10 cellular contexts compared by ENCODE assay signal in the genomic region with DNA sequence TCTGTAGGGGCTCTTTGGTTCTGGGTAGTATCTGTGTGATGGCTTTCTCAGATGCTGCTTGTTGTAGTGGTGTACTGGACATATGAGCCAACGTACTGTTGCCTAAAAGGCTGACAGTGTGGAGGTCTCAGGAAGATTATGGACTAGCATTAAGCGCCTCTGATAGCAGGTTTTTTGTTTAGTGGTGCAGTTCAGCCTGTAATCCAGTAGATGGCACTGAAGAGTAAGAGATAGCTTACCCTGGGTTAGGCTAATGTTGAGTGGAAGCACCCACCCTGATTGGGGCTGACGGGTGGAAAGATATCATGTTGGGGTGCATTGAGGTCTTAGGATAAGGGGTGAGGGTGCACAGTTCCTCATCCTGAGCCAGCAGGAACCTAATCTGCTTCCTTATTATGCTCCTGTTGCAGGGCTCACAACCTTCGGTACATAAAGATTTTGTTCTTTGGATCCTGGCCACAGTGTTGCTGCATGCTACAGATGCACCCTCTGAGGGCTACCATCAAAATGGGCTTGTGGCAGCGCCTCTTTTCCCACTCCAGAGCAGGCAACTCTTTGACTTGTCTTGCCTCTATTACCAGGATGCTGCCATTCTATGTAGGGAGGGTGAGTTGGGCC.
DNase-seq lines count a peak whose midpoint lies in the region; ATAC-seq, FAIRE-seq and TF ChIP-seq lines count a peak whose summit lies in the region.
"Had no signal": no experiment of that assay in that cellular context is flagged by ENCODE, and none has a peak within 500 bp of the region (broad histone marks: within the 10 kb centered on the region; RNA-seq: fewer than 3 reads in every experiment).

No MANE protein-coding gene starts in this region.

- no peak overlapping the region for H2AFZ ChIP-seq in SU-DHL-6 (ENCODE audit: low read depth, low read length, severe bottlenecking)

- H3K9ac ChIP-seq in SU-DHL-6 (ENCODE audit: low read length) (no peak overlapping the region), kidney (ENCODE audit: low read length in 2 of 2) (no peak overlapping the region)

- peak; percentile 20 for DNase-seq in D341Med (ENCODE audit: low spot score)
- DNase-seq in HAP-1 (ENCODE audit: low spot score in 2 of 2), result peak; percentile 22 to 32
- DNase-seq in kidney, result no peak
- no peak for DNase-seq in AG08395 (ENCODE audit: low spot score)
- DNase-seq in activated CD4-positive, alpha-beta T cell treated with anti-CD3 and anti-CD28 coated beads for 48 hours, result no peak
- DNase-seq in NCI-H146 treated with DMSO at 0.1 percent for 48 hours (lab: John Stamatoyannopoulos, UW; ENCODE audit: unreplicated experiment), result no peak
- DNase-seq: anterior cingulate cortex, left lung had no signal

- no peaks in the 10 kb centered on the region for H3F3A ChIP-seq in SU-DHL-6 (ENCODE audit: insufficient read depth)

- no peak overlapping the region for H3K4me2 ChIP-seq in SU-DHL-6 (ENCODE audit: low read depth, low read length, poor library complexity, severe bottlenecking)

- ATAC-seq in HG02759 (IDR thresholded peaks at IDR 0.05; ENCODE audit: unreplicated experiment), result no peak
- ATAC-seq: left lung had no signal

- H3K4me1 ChIP-seq in HAP-1 (no peaks in the 10 kb centered on the region), kidney (ENCODE audit: control insufficient read depth in 1 of 2, insufficient read depth in 1 of 2, low read depth in 1 of 2, low read length in 2 of 2) (no peaks in the 10 kb centered on the region)
- H3K4me1 ChIP-seq: left lung had no signal

- H4K20me1 ChIP-seq in SU-DHL-6 (ENCODE audit: low read depth, low read length), result no peaks in the 10 kb centered on the region

- no peak overlapping the region for H3K4me3 ChIP-seq in HAP-1
- H3K4me3 ChIP-seq in SU-DHL-6 (ENCODE audit: insufficient read depth, low read length, poor library complexity, severe bottlenecking), result no peak overlapping the region
- no peak overlapping the region for H3K4me3 ChIP-seq in kidney (ENCODE audit: low read length in 2 of 2)
- H3K4me3 ChIP-seq: left lung had no signal

- no peak for FAIRE-seq in kidney (lab: Jason Lieb, UNC)

- H3K9me3 ChIP-seq in HAP-1, result no peaks in the 10 kb centered on the region
- peaks cover 26% of the 10 kb centered on the region for H3K9me3 ChIP-seq in SU-DHL-6 (ENCODE audit: insufficient read depth, low read length)
- peaks cover 2 to 25% of the 10 kb centered on the region in 2 donors for H3K9me3 ChIP-seq in kidney (ENCODE audit: control insufficient read depth in 1 of 2, low read length in 2 of 2)

- H3K27me3 ChIP-seq in HAP-1 (ENCODE audit: low read depth) (peaks cover 3% of the 10 kb centered on the region; the same call in 1 of the 2 replicates), SU-DHL-6 (ENCODE audit: low read length) (no peaks in the 10 kb centered on the region)
- H3K27me3 ChIP-seq: left lung had no signal

- in situ Hi-C loops in HAP-1 (cut with MboI; ENCODE audit: low sequenced_read_pairs), result no loop called here

- H3K9me2 ChIP-seq in SU-DHL-6 (replicated peaks; ENCODE audit: insufficient read depth, low read length), result no peaks in the 10 kb centered on the region

- H3K27ac ChIP-seq in SU-DHL-6 (ENCODE audit: low read depth, low read length) (no peak overlapping the region), kidney (ENCODE audit: low read depth in 2 of 2, low read length in 2 of 2) (no peak overlapping the region)
- H3K27ac ChIP-seq: left lung had no signal

- H3K36me3 ChIP-seq in HAP-1 (replicated peaks) (no peaks in the 10 kb centered on the region), SU-DHL-6 (ENCODE audit: low read length) (0 out of 2 replicates have a peak, but pooled peaks cover 2% of the 10 kb centered on the region), kidney (ENCODE audit: control insufficient read depth in 1 of 2, insufficient read depth in 2 of 2, low read length in 2 of 2) (no peaks in the 10 kb centered on the region)
- H3K36me3 ChIP-seq: left lung had no signal

- H3K79me2 ChIP-seq in SU-DHL-6 (ENCODE audit: insufficient read depth, low read length), result no peaks in the 10 kb centered on the region

- peak; percentile 25 for TF ChIP-seq CTCF in SU-DHL-6 (IDR thresholded peaks at IDR 0.05; ENCODE audit: insufficient read depth, low read length, poor library complexity, severe bottlenecking)
- TF ChIP-seq CTCF in kidney (IDR thresholded peaks at IDR 0.05; ENCODE audit: borderline replicate concordance, extremely low read depth, insufficient read depth), result peak; percentile 16

- intact Hi-C loops in kidney (cut with DNase I), result no loop called here

Comparison
In these comparisons a context has a peak if more than half of its experiments do, and no peak if none do; other contexts are left out.
1. DNase-seq: peak in D341Med (single experiment) and HAP-1 (2 of 2); none in kidney (single experiment), AG08395 (single experiment), activated CD4-positive, alpha-beta T cell treated with anti-CD3 and anti-CD28 coated beads for 48 hours (single experiment) and NCI-H146 treated with DMSO at 0.1 percent for 48 hours (single experiment).